2 cellular contexts compared by ENCODE assay signal in genomic region chr1:24339996-24340395, GRCh38.
TF ChIP-seq lines count a peak whose summit lies in the region.

No MANE protein-coding gene starts in this region.

TF ChIP-seq in HEK293, 187 proteins besides CTCF, POLR2A, EP300 and RAD21:
- TF ChIP-seq ZNF350 (tag by site-specific recombination; IDR thresholded peaks at IDR 0.05), result no peak
- TF ChIP-seq SCRT2 (tag by site-specific recombination; IDR thresholded peaks at IDR 0.05), result peak; percentile 23; the same call in 1 of the 2 replicates
TF ChIP-seq in HEK293: peak in this region for 1.

TF ChIP-seq in H1, 55 proteins besides CTCF, POLR2A, EP300 and RAD21:
- TF ChIP-seq HDAC2 (IDR thresholded peaks at IDR 0.05; ENCODE audit: borderline replicate concordance in 1 of 2, low read depth in 2 of 2, low read length in 2 of 2) (peak in 1 of 2 experiments; percentile 72; a peak in 1 of 4 replicates), KDM1A (IDR thresholded peaks at IDR 0.05; ENCODE audit: borderline replicate concordance, low read length) (peak; percentile 86; the same call in 1 of the 2 replicates), SP2 (IDR thresholded peaks at IDR 0.05; ENCODE audit: low read length) (no peak)
